In genomic region chr20:17611290-17611539, GRCh38 we compare ENCODE assay signal across 9 cellular contexts. TPM values are rescaled to one million over a fixed set of nuclear protein-coding genes. Genes with fewer than 3 reads are reported as not detected.
A peak's percentile ranks its signal among the peaks of the same experiment; 100 is the strongest.
DNase-seq lines count a peak whose midpoint lies in the region; ATAC-seq and TF ChIP-seq lines count a peak whose summit lies in the region.
"Had no signal": no experiment of that assay in that cellular context is flagged by ENCODE, and none has a peak within 500 bp of the region (broad histone marks: within the 10 kb centered on the region; RNA-seq: fewer than 3 reads in every experiment).

No MANE protein-coding gene starts in this region.

- H3K27ac Mint-ChIP-seq in activated CD4-positive, alpha-beta memory T cell treated with anti-CD3 and anti-CD28 coated beads for 36 hours: peak overlapping the region; percentile 76
- H3K27ac Mint-ChIP-seq in activated T-helper 2 cell treated with anti-CD3 and anti-CD28 coated beads, Interferon-gamma antibody, Interleukin-2, Interleukin-4, amounts not matched to agents 10 μg/mL and 5 μg/mL and 100 μg/mL, durations not matched to agents 14 hours and 24 hours and 36 hours: no peak overlapping the region
- H3K27ac Mint-ChIP-seq: activated B cell treated with CpG ODN at 0.5 μM for 24 hours had no signal

- no TSS peak for BruUV-seq in HCT116 (replicated peaks; lab: Mats Ljungman, UMichigan)

- peaks cover 38% of the 10 kb centered on the region for H3K4me1 Mint-ChIP-seq in activated CD4-positive, alpha-beta memory T cell treated with anti-CD3 and anti-CD28 coated beads for 36 hours (ENCODE audit: low read depth)
- H3K4me1 Mint-ChIP-seq in activated T-helper 2 cell treated with anti-CD3 and anti-CD28 coated beads, Interferon-gamma antibody, Interleukin-2, Interleukin-4, amounts not matched to agents 10 μg/mL and 5 μg/mL and 100 μg/mL, durations not matched to agents 14 hours and 24 hours and 36 hours (ENCODE audit: low read depth): peaks cover 22% of the 10 kb centered on the region

- CTCF ChIA-PET in HCT116 (lab: Charles Lee): interaction anchor here (1.4 to 2.4 kb wide), 2 partner anchors 10 to 74 kb away, joined by 6 to 10 read pairs; no protein-coding TSS in a partner anchor
- CTCF ChIA-PET in activated CD4-positive, alpha-beta memory T cell treated with anti-CD3 and anti-CD28 coated beads for 36 hours (lab: Charles Lee): interaction anchor here (0.9 to 2.1 kb wide), 9 partner anchors 19 to 287 kb away, joined by 3 to 12 read pairs (median 4); partner anchors contain the start of gene RRBP1

- no peak overlapping the region for H3K9ac ChIP-seq in HCT116 (ENCODE audit: low read length)

- no peaks in the 10 kb centered on the region for H3K27me3 ChIP-seq in HCT116 (ENCODE audit: insufficient read depth, low read length)

- ATAC-seq in HCT116 (peak; percentile 81), left cardiac atrium (peak; percentile 12 to 16), GM21786 (IDR thresholded peaks at IDR 0.05; ENCODE audit: unreplicated experiment) (no peak), GM19452 (IDR thresholded peaks at IDR 0.05; ENCODE audit: unreplicated experiment) (no peak)
- ATAC-seq in stimulated activated naive CD8-positive, alpha-beta T cell treated with anti-CD3 and anti-CD28 coated beads, Interleukin-15, Interleukin-2, amounts not matched to agents 100 U/mL and 50 U/mL, for 24 hours: peak; percentile 35

- DNase-seq in HCT116 (ENCODE audit: low read depth, low spot score) (no peak), left cardiac atrium (peak; percentile 24)
- DNase-seq in activated CD4-positive, alpha-beta memory T cell treated with anti-CD3 and anti-CD28 coated beads for 36 hours: peak; percentile 56
- no peak for DNase-seq in stimulated activated naive CD8-positive, alpha-beta T cell treated with anti-CD3 and anti-CD28 coated beads, Interleukin-15, Interleukin-2, amounts not matched to agents 100 U/mL and 50 U/mL, for 24 hours
- DNase-seq in activated T-helper 2 cell treated with anti-CD3 and anti-CD28 coated beads, Interferon-gamma antibody, Interleukin-2, Interleukin-4, amounts not matched to agents 10 μg/mL and 5 μg/mL and 100 μg/mL, durations not matched to agents 14 hours and 24 hours and 36 hours (ENCODE audit: low spot score): no peak
- DNase-seq: activated B cell treated with CpG ODN at 0.5 μM for 24 hours, erythroblast had no signal

- no peak overlapping the region; the same call in 1 of the 2 replicates for H3K27ac ChIP-seq in HCT116 (ENCODE audit: low read depth, low read length)

- TF ChIP-seq RAD21 in HCT116 (IDR thresholded peaks at IDR 0.05; ENCODE audit: low read depth): 0 out of 2 replicates have a peak, but pooled peaks have one; percentile 44

- H4K20me1 ChIP-seq in HCT116 (ENCODE audit: insufficient read depth): no peaks in the 10 kb centered on the region

- H3K79me2 ChIP-seq in HCT116 (ENCODE audit: insufficient read depth, low read length): no peaks in the 10 kb centered on the region; the same call in 1 of the 2 replicates

- peaks cover 7% of the 10 kb centered on the region for H3K36me3 Mint-ChIP-seq in activated CD4-positive, alpha-beta memory T cell treated with anti-CD3 and anti-CD28 coated beads for 36 hours
- H3K36me3 Mint-ChIP-seq in activated T-helper 2 cell treated with anti-CD3 and anti-CD28 coated beads, Interferon-gamma antibody, Interleukin-2, Interleukin-4, amounts not matched to agents 10 μg/mL and 5 μg/mL and 100 μg/mL, durations not matched to agents 14 hours and 24 hours and 36 hours (ENCODE audit: low read depth): peaks cover 17% of the 10 kb centered on the region

- no peak overlapping the region for H2AFZ ChIP-seq in HCT116 (ENCODE audit: low read depth, low read length, poor library complexity, severe bottlenecking)

- no peak for TF ChIP-seq POLR2A in HCT116 (IDR thresholded peaks at IDR 0.05; ENCODE audit: borderline replicate concordance, extremely low read depth, insufficient read depth, insufficient read length)

- intact Hi-C loops in HCT116 (cut with micrococcal nuclease): no loop called here
- intact Hi-C loops in activated CD4-positive, alpha-beta memory T cell treated with anti-CD3 and anti-CD28 coated beads for 36 hours (cut with micrococcal nuclease): loop anchor here (5.0 kb wide), 1 partner anchor 381 kb away; no protein-coding TSS in a partner anchor
- intact Hi-C loops in left cardiac atrium (cut with DNase I): loop anchor here in 1 of 2 donors (5.0 kb wide), 1 partner anchor 74 kb away; no protein-coding TSS in a partner anchor
- intact Hi-C loops in activated T-helper 2 cell treated with anti-CD3 and anti-CD28 coated beads, Interferon-gamma antibody, Interleukin-2, Interleukin-4, amounts not matched to agents 10 μg/mL and 5 μg/mL and 100 μg/mL, durations not matched to agents 14 hours and 24 hours and 36 hours (cut with micrococcal nuclease): loop anchor here (2.0 kb wide), 1 partner anchor 40 kb away; the partner anchor contains the start of gene DSTN

- H3K27me3 Mint-ChIP-seq in activated CD4-positive, alpha-beta memory T cell treated with anti-CD3 and anti-CD28 coated beads for 36 hours: no peaks in the 10 kb centered on the region
- no peaks in the 10 kb centered on the region for H3K27me3 Mint-ChIP-seq in activated T-helper 2 cell treated with anti-CD3 and anti-CD28 coated beads, Interferon-gamma antibody, Interleukin-2, Interleukin-4, amounts not matched to agents 10 μg/mL and 5 μg/mL and 100 μg/mL, durations not matched to agents 14 hours and 24 hours and 36 hours (ENCODE audit: low read depth)
- H3K27me3 Mint-ChIP-seq: activated B cell treated with CpG ODN at 0.5 μM for 24 hours had no signal

- no peak overlapping the region for H3K4me3 ChIP-seq in HCT116 (replicated peaks in 1 of 2; ENCODE audit: low read depth in 1 of 2, low read length in 2 of 2)

- no peaks in the 10 kb centered on the region for H3K9me3 ChIP-seq in HCT116 (ENCODE audit: control insufficient read depth in 1 of 2, insufficient read depth in 1 of 2, low read depth in 1 of 2, low read length in 2 of 2)

- peak overlapping the region; percentile 57 for H3K4me3 Mint-ChIP-seq in activated CD4-positive, alpha-beta memory T cell treated with anti-CD3 and anti-CD28 coated beads for 36 hours
- H3K4me3 Mint-ChIP-seq in activated T-helper 2 cell treated with anti-CD3 and anti-CD28 coated beads, Interferon-gamma antibody, Interleukin-2, Interleukin-4, amounts not matched to agents 10 μg/mL and 5 μg/mL and 100 μg/mL, durations not matched to agents 14 hours and 24 hours and 36 hours (ENCODE audit: low read depth): no peak overlapping the region
- H3K4me3 Mint-ChIP-seq: activated B cell treated with CpG ODN at 0.5 μM for 24 hours had no signal

- RAD21 ChIA-PET in HCT116 (lab: Charles Lee; ENCODE audit: low non-redundant PET in 1 of 2, low total read pairs in 2 of 2, uncharacterized antibody in 2 of 2, unreplicated experiment in 2 of 2): no interaction called here

- H3K9me3 Mint-ChIP-seq in activated CD4-positive, alpha-beta memory T cell treated with anti-CD3 and anti-CD28 coated beads for 36 hours: no peaks in the 10 kb centered on the region
- H3K9me3 Mint-ChIP-seq in activated T-helper 2 cell treated with anti-CD3 and anti-CD28 coated beads, Interferon-gamma antibody, Interleukin-2, Interleukin-4, amounts not matched to agents 10 μg/mL and 5 μg/mL and 100 μg/mL, durations not matched to agents 14 hours and 24 hours and 36 hours: no peaks in the 10 kb centered on the region
- H3K9me3 Mint-ChIP-seq: activated B cell treated with CpG ODN at 0.5 μM for 24 hours had no signal

- peaks cover 0 to 6% of the 10 kb centered on the region in 2 experiments; a peak in 2 of 4 replicates for H3K36me3 ChIP-seq in HCT116 (ENCODE audit: control insufficient read depth in 1 of 2, insufficient read depth in 2 of 2, low read length in 2 of 2)

- no peaks in the 10 kb centered on the region for H3K4me1 ChIP-seq in HCT116 (ENCODE audit: control insufficient read depth in 1 of 2, insufficient read depth in 2 of 2, low read length in 2 of 2)

- H3K9me2 ChIP-seq in HCT116 (ENCODE audit: insufficient read depth): no peaks in the 10 kb centered on the region

- no peak overlapping the region for H3K4me2 ChIP-seq in HCT116 (ENCODE audit: low read length)

- POLR2A ChIA-PET in HCT116 (lab: Charles Lee): interaction anchor here (1.8 kb wide), 1 partner anchor 41 kb away, joined by 5 read pairs; the partner anchor contains the start of gene DSTN
- POLR2A ChIA-PET in activated CD4-positive, alpha-beta memory T cell treated with anti-CD3 and anti-CD28 coated beads for 36 hours (lab: Charles Lee): interaction anchor here (0.6 to 1.5 kb wide), 4 partner anchors 41 to 106 kb away, joined by 3 to 5 read pairs (median 3); partner anchors contain the start of genes DSTN and RRBP1

- TF ChIP-seq CTCF in HCT116 (IDR thresholded peaks at IDR 0.05 in 2 of 3, conservative IDR thresholded peaks at IDR 0.05 in 1 of 3; ENCODE audit: borderline replicate concordance in 1 of 3, insufficient read depth in 1 of 3, low read depth in 2 of 3, low read length in 2 of 3): no peak

TF ChIP-seq in HCT116, 20 proteins besides CTCF, POLR2A, EP300 and RAD21 (continues in another document):
- no peak for TF ChIP-seq ELF1 (IDR thresholded peaks at IDR 0.05; ENCODE audit: borderline replicate concordance, low read depth)
- TF ChIP-seq ATF3 (IDR thresholded peaks at IDR 0.05): no peak
- no peak for TF ChIP-seq ZNF274 (IDR thresholded peaks at IDR 0.05; ENCODE audit: low read depth, low read length)

RNA-seq across cellular contexts. Expression of gene DSTN, which starts 41.3 kb away (rescaled TPM):
- total RNA-seq in HCT116 (2021; ENCODE audit: unreplicated experiment) (202 TPM), left cardiac atrium (100 to 1,000 TPM; 547 to 572 TPM)
- polyA plus RNA-seq in HCT116 (2012): 96.2 and 121 TPM in 2 replicates
- 10 to 100 TPM; 91.2 to 94.3 TPM for total RNA-seq in activated CD4-positive, alpha-beta memory T cell treated with anti-CD3 and anti-CD28 coated beads for 36 hours
- 61.2 and 64.3 TPM in 2 replicates for total RNA-seq in activated T-helper 2 cell treated with anti-CD3 and anti-CD28 coated beads, Interferon-gamma antibody, Interleukin-2, Interleukin-4, amounts not matched to agents 10 μg/mL and 5 μg/mL and 100 μg/mL, durations not matched to agents 14 hours and 24 hours and 36 hours

Comparison
In these comparisons a context has a peak if more than half of its experiments do, and no peak if none do; other contexts are left out.
1. ATAC-seq: peak in HCT116 (single experiment), left cardiac atrium (2 of 2) and stimulated activated naive CD8-positive, alpha-beta T cell treated with anti-CD3 and anti-CD28 coated beads, Interleukin-15, Interleukin-2, amounts not matched to agents 100 U/mL and 50 U/mL, for 24 hours (single experiment); none in GM21786 (single experiment) and GM19452 (single experiment).
2. DNase-seq: peak in activated CD4-positive, alpha-beta memory T cell treated with anti-CD3 and anti-CD28 coated beads for 36 hours (single experiment) and left cardiac atrium (single experiment); none in HCT116 (single experiment), stimulated activated naive CD8-positive, alpha-beta T cell treated with anti-CD3 and anti-CD28 coated beads, Interleukin-15, Interleukin-2, amounts not matched to agents 100 U/mL and 50 U/mL, for 24 hours (single experiment) and activated T-helper 2 cell treated with anti-CD3 and anti-CD28 coated beads, Interferon-gamma antibody, Interleukin-2, Interleukin-4, amounts not matched to agents 10 μg/mL and 5 μg/mL and 100 μg/mL, durations not matched to agents 14 hours and 24 hours and 36 hours (single experiment).